In the genomic region with DNA sequence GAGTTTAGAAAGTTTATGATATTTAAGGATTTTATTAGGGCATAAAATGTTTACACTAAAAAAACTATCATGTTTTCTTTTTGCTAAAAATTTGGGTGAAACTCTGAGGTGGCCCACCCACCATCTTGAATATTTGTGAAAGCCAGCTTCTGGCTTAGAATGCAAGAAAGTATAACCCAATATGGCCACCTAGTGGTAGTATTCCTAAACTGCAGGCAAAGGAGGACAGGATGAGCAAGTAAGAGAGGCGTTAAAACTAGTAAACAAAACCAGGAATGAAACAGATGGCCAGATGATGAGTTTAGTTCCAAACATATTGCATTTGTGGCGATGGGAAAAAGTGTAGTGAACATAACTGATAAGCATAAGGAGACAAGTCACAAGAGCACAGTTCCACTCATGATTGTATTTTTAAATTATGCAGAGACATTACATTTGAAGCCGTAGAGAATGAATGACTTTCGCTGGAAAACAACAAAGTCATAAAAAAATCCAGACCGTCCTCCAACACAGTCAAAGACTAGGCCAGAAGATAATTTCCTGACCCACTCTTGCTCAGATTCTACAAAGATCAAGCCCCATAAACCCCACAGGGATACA, we compare ENCODE assay signal across 8 cellular contexts.
DNase-seq lines count a peak whose midpoint lies in the region; ATAC-seq and TF ChIP-seq lines count a peak whose summit lies in the region.

No MANE protein-coding gene starts in this region.

- 28 to 35% methylated on average over 4 to 5 of the region's 5 CpGs for WGBS in gastroesophageal sphincter (ENCODE audit: low coverage in 1 of 2), 2 donors
- no CpG with 5 or more reads among the region's 5 CpGs for WGBS in trophoblast cell (ENCODE audit: extremely low coverage, insufficient coverage, insufficient read length)

- H3K4me3 ChIP-seq in gastroesophageal sphincter = no peak overlapping the region
- H3K4me3 ChIP-seq in trophoblast cell (ENCODE audit: low read depth, low read length) = no peak overlapping the region

- H3K4me1 Mint-ChIP-seq in activated CD8-positive, alpha-beta T cell treated with anti-CD3 and anti-CD28 coated beads, Interleukin-2, amount 10 ng/mL, durations not matched to agents 7 days and 5 days (ENCODE audit: low read depth) = no peaks in the 10 kb centered on the region
- H3K4me1 Mint-ChIP-seq in stimulated activated memory B cell treated with anti-CD40 and anti-IgM and Interleukin-4, amounts not matched to agents 10 μg/mL and 1 μg/mL and 100 μg/mL, for 72 hours = no peaks in the 10 kb centered on the region

- no peak overlapping the region for H3K9ac ChIP-seq in trophoblast cell (ENCODE audit: low read length)

- DNase-seq in CD1c-positive myeloid dendritic cell (ENCODE audit: extremely low spot score) (peak; percentile 68), NCI-H526 treated with DMSO at 0.1 percent for 48 hours (lab: John Stamatoyannopoulos, UW) (peak; percentile 36), trophoblast cell (peak; percentile 54 to 91)
- peak; percentile 74 for DNase-seq in activated CD8-positive, alpha-beta T cell treated with anti-CD3 and anti-CD28 coated beads, Interleukin-2, amount 10 ng/mL, durations not matched to agents 7 days and 5 days

- POLR2A ChIA-PET in activated CD8-positive, alpha-beta T cell treated with anti-CD3 and anti-CD28 coated beads, Interleukin-2, amount 10 ng/mL, durations not matched to agents 7 days and 5 days (lab: Charles Lee) = no interaction called here

- no peak for TF ChIP-seq POLR2A in gastroesophageal sphincter (IDR thresholded peaks at IDR 0.05)

- no peak overlapping the region for H3K4me3 Mint-ChIP-seq in activated CD8-positive, alpha-beta T cell treated with anti-CD3 and anti-CD28 coated beads, Interleukin-2, amount 10 ng/mL, durations not matched to agents 7 days and 5 days
- no peak overlapping the region for H3K4me3 Mint-ChIP-seq in stimulated activated memory B cell treated with anti-CD40 and anti-IgM and Interleukin-4, amounts not matched to agents 10 μg/mL and 1 μg/mL and 100 μg/mL, for 72 hours

- no peak overlapping the region for H3K4me2 ChIP-seq in trophoblast cell (ENCODE audit: low read length)

- H3K9me3 ChIP-seq in gastroesophageal sphincter (no peaks in the 10 kb centered on the region), trophoblast cell (ENCODE audit: insufficient read depth, low read depth, low read length) (no peaks in the 10 kb centered on the region)

- no peak overlapping the region for H4K12ac ChIP-seq in trophoblast cell (ENCODE audit: low read depth, low read length)

- H3K4me1 ChIP-seq in gastroesophageal sphincter = no peaks in the 10 kb centered on the region
- H3K4me1 ChIP-seq in trophoblast cell (ENCODE audit: control insufficient read depth in 1 of 2, insufficient read depth in 2 of 2, low read length in 2 of 2) = no peaks in the 10 kb centered on the region

- ATAC-seq in GM18511 (IDR thresholded peaks at IDR 0.05; ENCODE audit: unreplicated experiment) (peak; percentile 76), HG03354 (IDR thresholded peaks at IDR 0.05; ENCODE audit: poor library complexity, severe bottlenecking, unreplicated experiment) (peak; percentile 83), gastroesophageal sphincter (peak; percentile 19)
- peak; percentile 44 for ATAC-seq in activated CD8-positive, alpha-beta T cell treated with anti-CD3 and anti-CD28 coated beads, Interleukin-2, amount 10 ng/mL, durations not matched to agents 7 days and 5 days
- no peak for ATAC-seq in stimulated activated memory B cell treated with anti-CD40 and anti-IgM and Interleukin-4, amounts not matched to agents 10 μg/mL and 1 μg/mL and 100 μg/mL, for 72 hours

- H3K14ac ChIP-seq in trophoblast cell (ENCODE audit: low read length) = no peak overlapping the region

- H3K79me2 ChIP-seq in trophoblast cell (ENCODE audit: control insufficient read depth, insufficient read depth, low read length, poor library complexity) = no peaks in the 10 kb centered on the region

- no peak overlapping the region for H4K8ac ChIP-seq in trophoblast cell (ENCODE audit: low read depth, low read length)

- H4K91ac ChIP-seq in trophoblast cell (ENCODE audit: low read depth, low read length) = no peak overlapping the region

- no peak overlapping the region for H3K4ac ChIP-seq in trophoblast cell (ENCODE audit: low read depth, low read length)

- no peak overlapping the region for H3K23ac ChIP-seq in trophoblast cell (ENCODE audit: low read length)

- peak; percentile 82 to 91 (median 84) for TF ChIP-seq CTCF in gastroesophageal sphincter (IDR thresholded peaks at IDR 0.05)

- no peak overlapping the region for H2BK120ac ChIP-seq in trophoblast cell (ENCODE audit: insufficient read depth, low read length, poor library complexity)

- no peak overlapping the region for H2AFZ ChIP-seq in trophoblast cell (ENCODE audit: insufficient read depth, low read length, poor library complexity)

- no peak overlapping the region for H3K27ac ChIP-seq in gastroesophageal sphincter
- no peak overlapping the region for H3K27ac ChIP-seq in trophoblast cell (ENCODE audit: low read depth, low read length)

- H2BK5ac ChIP-seq in trophoblast cell (ENCODE audit: low read depth, low read length, poor library complexity) = no peak overlapping the region

- H3K36me3 ChIP-seq in gastroesophageal sphincter (peaks cover 0 to 42% of the 10 kb centered on the region in 2 donors), trophoblast cell (ENCODE audit: control insufficient read depth in 1 of 2, insufficient read depth in 2 of 2, low read length in 2 of 2) (peaks cover 8 to 14% of the 10 kb centered on the region in 2 experiments)

- H3K18ac ChIP-seq in trophoblast cell (ENCODE audit: low read length) = no peak overlapping the region

- peaks cover 1% of the 10 kb centered on the region for H3K36me3 Mint-ChIP-seq in activated CD8-positive, alpha-beta T cell treated with anti-CD3 and anti-CD28 coated beads, Interleukin-2, amount 10 ng/mL, durations not matched to agents 7 days and 5 days (ENCODE audit: low read depth)
- H3K36me3 Mint-ChIP-seq in stimulated activated memory B cell treated with anti-CD40 and anti-IgM and Interleukin-4, amounts not matched to agents 10 μg/mL and 1 μg/mL and 100 μg/mL, for 72 hours = no peaks in the 10 kb centered on the region

- no peaks in the 10 kb centered on the region for H3K9me3 Mint-ChIP-seq in activated CD8-positive, alpha-beta T cell treated with anti-CD3 and anti-CD28 coated beads, Interleukin-2, amount 10 ng/mL, durations not matched to agents 7 days and 5 days (ENCODE audit: insufficient read depth)
- peaks cover 6% of the 10 kb centered on the region for H3K9me3 Mint-ChIP-seq in stimulated activated memory B cell treated with anti-CD40 and anti-IgM and Interleukin-4, amounts not matched to agents 10 μg/mL and 1 μg/mL and 100 μg/mL, for 72 hours

- H2BK12ac ChIP-seq in trophoblast cell (ENCODE audit: low read length) = no peak overlapping the region

- H2AK5ac ChIP-seq in trophoblast cell (ENCODE audit: low read length) = no peak overlapping the region

- no peak overlapping the region for H3K27ac Mint-ChIP-seq in activated CD8-positive, alpha-beta T cell treated with anti-CD3 and anti-CD28 coated beads, Interleukin-2, amount 10 ng/mL, durations not matched to agents 7 days and 5 days
- no peak overlapping the region for H3K27ac Mint-ChIP-seq in stimulated activated memory B cell treated with anti-CD40 and anti-IgM and Interleukin-4, amounts not matched to agents 10 μg/mL and 1 μg/mL and 100 μg/mL, for 72 hours

- H3K27me3 Mint-ChIP-seq in activated CD8-positive, alpha-beta T cell treated with anti-CD3 and anti-CD28 coated beads, Interleukin-2, amount 10 ng/mL, durations not matched to agents 7 days and 5 days (ENCODE audit: low read depth) = no peaks in the 10 kb centered on the region
- no peaks in the 10 kb centered on the region for H3K27me3 Mint-ChIP-seq in stimulated activated memory B cell treated with anti-CD40 and anti-IgM and Interleukin-4, amounts not matched to agents 10 μg/mL and 1 μg/mL and 100 μg/mL, for 72 hours

- CTCF ChIA-PET in activated CD8-positive, alpha-beta T cell treated with anti-CD3 and anti-CD28 coated beads, Interleukin-2, amount 10 ng/mL, durations not matched to agents 7 days and 5 days (lab: Charles Lee) = interaction anchor here (0.6 to 2.7 kb wide), 28 partner anchors 8 to 438 kb away, joined by 3 to 22 read pairs (median 4); partner anchors contain the start of genes CCPG1 and PIERCE2

- H3K27me3 ChIP-seq in gastroesophageal sphincter (no peaks in the 10 kb centered on the region), trophoblast cell (ENCODE audit: insufficient read depth, low read length) (no peaks in the 10 kb centered on the region)

- no peaks in the 10 kb centered on the region for H3K79me1 ChIP-seq in trophoblast cell (ENCODE audit: low read length)

- no peak for TF ChIP-seq EP300 in gastroesophageal sphincter (IDR thresholded peaks at IDR 0.05)
